In the genomic region with DNA sequence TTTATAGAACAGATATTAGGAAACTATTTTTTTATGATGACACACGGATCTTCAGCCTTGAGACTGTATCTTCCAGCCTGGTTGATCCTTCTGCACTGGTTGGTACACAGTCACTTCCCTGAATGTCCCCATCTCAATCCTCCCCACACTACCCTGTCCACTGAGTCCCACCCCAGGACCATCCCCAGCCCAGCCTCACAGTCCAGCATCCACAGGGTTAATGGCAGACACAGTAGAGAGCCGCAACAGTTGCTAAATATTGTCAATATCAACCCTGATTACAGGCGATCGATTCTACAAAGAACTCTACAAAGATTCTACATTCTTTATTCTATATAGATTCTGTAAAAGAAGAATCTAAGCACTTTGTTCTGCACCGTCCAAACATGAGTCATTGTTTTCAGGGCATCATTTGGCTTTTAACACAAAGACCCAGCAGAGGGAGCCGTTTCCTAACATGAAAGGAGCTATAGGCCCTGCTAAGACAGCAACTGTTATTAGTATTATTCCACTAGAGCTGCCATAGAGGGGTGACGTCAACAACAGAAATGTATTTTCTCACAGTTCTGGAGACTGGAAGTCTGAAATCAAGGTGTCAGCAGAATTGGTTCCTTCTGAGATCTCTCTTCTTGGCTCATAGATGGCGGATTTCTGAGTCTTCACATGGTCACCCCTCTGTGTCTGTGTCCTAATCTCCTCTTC, we compare ENCODE assay signal across 8 cellular contexts. TPM values are rescaled to one million over a fixed set of nuclear protein-coding genes. Genes with fewer than 3 reads are reported as not detected.
DNase-seq lines count a peak whose midpoint lies in the region; ATAC-seq and TF ChIP-seq lines count a peak whose summit lies in the region.

No MANE protein-coding gene starts in this region.

- POLR2A ChIA-PET in HEK293 (lab: Yijun Ruan, JAX): interaction anchor here (0.5 to 0.8 kb wide), 6 partner anchors 87 to 384 kb away, joined by 3 to 4 read pairs (median 4); a partner anchor contains a TSS

- H3K36me3 Mint-ChIP-seq in activated naive CD4-positive, alpha-beta T cell treated with anti-CD3 and anti-CD28 coated beads, Interleukin-2, amount 10 ng/mL, durations not matched to agents 7 days and 5 days: no peaks in the 10 kb centered on the region
- H3K36me3 Mint-ChIP-seq in progenitor cell of endocrine pancreas (ENCODE audit: insufficient read depth): no peaks in the 10 kb centered on the region

- H3K27me3 ChIP-seq in SJSA1 (replicated peaks) (peaks cover 8% of the 10 kb centered on the region; the same call in 1 of the 2 replicates), aorta (ENCODE audit: control insufficient read depth in 1 of 2, insufficient read depth in 2 of 2, low read length in 1 of 2) (no peaks in the 10 kb centered on the region)

- CTCF ChIA-PET in HEK293 (lab: Yijun Ruan, JAX): interaction anchor here (0.6 to 1.1 kb wide), 31 partner anchors 8 to 543 kb away, joined by 3 to 48 read pairs (median 4); a partner anchor contains a TSS
- CTCF ChIA-PET in activated naive CD4-positive, alpha-beta T cell treated with anti-CD3 and anti-CD28 coated beads, Interleukin-2, amount 10 ng/mL, durations not matched to agents 7 days and 5 days (lab: Charles Lee): interaction anchor here (0.6 to 1.1 kb wide), 15 partner anchors 45 to 406 kb away, joined by 3 to 14 read pairs (median 4); no protein-coding TSS in a partner anchor

- no peaks in the 10 kb centered on the region for H3K4me1 ChIP-seq in HEK293 (ENCODE audit: control insufficient read depth, insufficient read depth, low read length)
- H3K4me1 ChIP-seq in SJSA1 (replicated peaks): peaks cover 7% of the 10 kb centered on the region
- H3K4me1 ChIP-seq in aorta (ENCODE audit: control insufficient read depth in 1 of 2, insufficient read depth in 2 of 2, low read length in 2 of 2): no peaks in the 10 kb centered on the region

- H3K36me3 ChIP-seq in HEK293 (ENCODE audit: control insufficient read depth in 2 of 2, insufficient read depth in 1 of 2, low read length in 2 of 2): no peaks in the 10 kb centered on the region
- no peaks in the 10 kb centered on the region for H3K36me3 ChIP-seq in SJSA1
- H3K36me3 ChIP-seq in aorta (ENCODE audit: control insufficient read depth in 1 of 2, insufficient read depth in 2 of 2, low read length in 1 of 2): no peaks in the 10 kb centered on the region

- peak; percentile 84 for DNase-seq in GM03348 (ENCODE audit: low spot score)
- DNase-seq in NAMALWA (ENCODE audit: low spot score): peak; percentile 97
- DNase-seq in SJSA1 (ENCODE audit: low read depth in 1 of 2, low spot score in 2 of 2): peak; percentile 77 to 79
- peak; percentile 88 for DNase-seq in activated naive CD4-positive, alpha-beta T cell treated with anti-CD3 and anti-CD28 coated beads, Interleukin-2, amount 10 ng/mL, durations not matched to agents 7 days and 5 days
- peak; percentile 89 for DNase-seq in glomerular visceral epithelial cell (ENCODE audit: extremely low spot score)
- peak; percentile 39 for DNase-seq in progenitor cell of endocrine pancreas (ENCODE audit: low spot score, unreplicated experiment)
- DNase-seq in aorta: peak in 1 of 2 donors; percentile 85

- ATAC-seq in aorta (ENCODE audit: low FRiP score): peak; percentile 91

- intact Hi-C loops in aorta (cut with DNase I): loop anchor here (2.0 to 10.0 kb wide), 6 partner anchors 163 to 367 kb away; no protein-coding TSS in a partner anchor

- H3K4me3 Mint-ChIP-seq in activated naive CD4-positive, alpha-beta T cell treated with anti-CD3 and anti-CD28 coated beads, Interleukin-2, amount 10 ng/mL, durations not matched to agents 7 days and 5 days: no peak overlapping the region
- H3K4me3 Mint-ChIP-seq in progenitor cell of endocrine pancreas (ENCODE audit: low read depth): no peak overlapping the region

- no peak overlapping the region for H3K27ac Mint-ChIP-seq in activated naive CD4-positive, alpha-beta T cell treated with anti-CD3 and anti-CD28 coated beads, Interleukin-2, amount 10 ng/mL, durations not matched to agents 7 days and 5 days
- no peak overlapping the region for H3K27ac Mint-ChIP-seq in progenitor cell of endocrine pancreas

- H3K27me3 Mint-ChIP-seq in activated naive CD4-positive, alpha-beta T cell treated with anti-CD3 and anti-CD28 coated beads, Interleukin-2, amount 10 ng/mL, durations not matched to agents 7 days and 5 days: peaks cover 23% of the 10 kb centered on the region
- H3K27me3 Mint-ChIP-seq in progenitor cell of endocrine pancreas: peaks cover 19% of the 10 kb centered on the region

- 14 to 19% methylated on average over 8 of the region's 8 CpGs for WGBS in aorta, 2 donors

- H3K4me3 ChIP-seq in HEK293 (ENCODE audit: low read depth, low read length) (no peak overlapping the region), SJSA1 (no peak overlapping the region), aorta (ENCODE audit: low read length in 2 of 2) (no peak overlapping the region)

- H3K9me3 ChIP-seq in HEK293 (ENCODE audit: control insufficient read depth, insufficient read depth, low read depth, low read length) (no peaks in the 10 kb centered on the region), SJSA1 (replicated peaks) (no peaks in the 10 kb centered on the region), aorta (ENCODE audit: control insufficient read depth, low read length) (no peaks in the 10 kb centered on the region)

- H3K9me3 Mint-ChIP-seq in activated naive CD4-positive, alpha-beta T cell treated with anti-CD3 and anti-CD28 coated beads, Interleukin-2, amount 10 ng/mL, durations not matched to agents 7 days and 5 days: no peaks in the 10 kb centered on the region
- H3K9me3 Mint-ChIP-seq in progenitor cell of endocrine pancreas (ENCODE audit: low read depth): no peaks in the 10 kb centered on the region

- H3K4me1 Mint-ChIP-seq in activated naive CD4-positive, alpha-beta T cell treated with anti-CD3 and anti-CD28 coated beads, Interleukin-2, amount 10 ng/mL, durations not matched to agents 7 days and 5 days: peaks cover 27% of the 10 kb centered on the region
- peaks cover 25% of the 10 kb centered on the region for H3K4me1 Mint-ChIP-seq in progenitor cell of endocrine pancreas (ENCODE audit: low read depth)

- H3K27ac ChIP-seq in HEK293 (ENCODE audit: extremely low read depth, low read depth, low read length) (no peak overlapping the region), SJSA1 (no peak overlapping the region), aorta (ENCODE audit: low read depth in 1 of 2, low read length in 2 of 2) (no peak overlapping the region)

- TF ChIP-seq CTCF in HEK293 (tag by site-specific recombination; IDR thresholded peaks at IDR 0.05) (peak; percentile 81), progenitor cell of endocrine pancreas (IDR thresholded peaks at IDR 0.05; ENCODE audit: unreplicated experiment) (peak; percentile 85)

TF ChIP-seq in HEK293, 187 proteins besides CTCF, POLR2A, EP300 and RAD21 (continues in another document):
- TF ChIP-seq MYNN (tag by site-specific recombination; IDR thresholded peaks at IDR 0.05; ENCODE audit: borderline replicate concordance) (no peak), ZNF292 (tag by site-specific recombination; IDR thresholded peaks at IDR 0.05; ENCODE audit: borderline replicate concordance, low read depth) (no peak), ZNF548 (tag by site-specific recombination; IDR thresholded peaks at IDR 0.05) (no peak), ZXDB (tag by site-specific recombination; IDR thresholded peaks at IDR 0.05) (peak; percentile 54; the same call in 1 of the 2 replicates), ZNF223 (tag by site-specific recombination; IDR thresholded peaks at IDR 0.05) (no peak), ZFP69B (tag by site-specific recombination; IDR thresholded peaks at IDR 0.05) (no peak), KLF8 (tag by site-specific recombination; IDR thresholded peaks at IDR 0.05) (peak; percentile 52; the same call in 1 of the 2 replicates), ZNF416 (tag by site-specific recombination; IDR thresholded peaks at IDR 0.05) (no peak), ZNF585B (tag by site-specific recombination; IDR thresholded peaks at IDR 0.05) (no peak), ZNF2 (tag by site-specific recombination; IDR thresholded peaks at IDR 0.05) (0 out of 2 replicates have a peak, but pooled peaks have one; percentile 60), ZNF510 (tag by site-specific recombination; IDR thresholded peaks at IDR 0.05; ENCODE audit: insufficient replicate concordance) (no peak), ZNF792 (tag by site-specific recombination; IDR thresholded peaks at IDR 0.05) (no peak), ZNF133 (tag by site-specific recombination; IDR thresholded peaks at IDR 0.05) (no peak), ZNF112 (tag by site-specific recombination; IDR thresholded peaks at IDR 0.05) (no peak), WT1 (tag by site-specific recombination; IDR thresholded peaks at IDR 0.05) (no peak)
- TF ChIP-seq, protein P1, sequence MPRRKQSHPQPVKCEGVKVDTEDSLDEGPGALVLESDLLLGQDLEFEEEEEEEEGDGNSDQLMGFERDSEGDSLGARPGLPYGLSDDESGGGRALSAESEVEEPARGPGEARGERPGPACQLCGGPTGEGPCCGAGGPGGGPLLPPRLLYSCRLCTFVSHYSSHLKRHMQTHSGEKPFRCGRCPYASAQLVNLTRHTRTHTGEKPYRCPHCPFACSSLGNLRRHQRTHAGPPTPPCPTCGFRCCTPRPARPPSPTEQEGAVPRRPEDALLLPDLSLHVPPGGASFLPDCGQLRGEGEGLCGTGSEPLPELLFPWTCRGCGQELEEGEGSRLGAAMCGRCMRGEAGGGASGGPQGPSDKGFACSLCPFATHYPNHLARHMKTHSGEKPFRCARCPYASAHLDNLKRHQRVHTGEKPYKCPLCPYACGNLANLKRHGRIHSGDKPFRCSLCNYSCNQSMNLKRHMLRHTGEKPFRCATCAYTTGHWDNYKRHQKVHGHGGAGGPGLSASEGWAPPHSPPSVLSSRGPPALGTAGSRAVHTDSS (tag by site-specific recombination; IDR thresholded peaks at IDR 0.05): no peak
- TF ChIP-seq, protein P2, sequence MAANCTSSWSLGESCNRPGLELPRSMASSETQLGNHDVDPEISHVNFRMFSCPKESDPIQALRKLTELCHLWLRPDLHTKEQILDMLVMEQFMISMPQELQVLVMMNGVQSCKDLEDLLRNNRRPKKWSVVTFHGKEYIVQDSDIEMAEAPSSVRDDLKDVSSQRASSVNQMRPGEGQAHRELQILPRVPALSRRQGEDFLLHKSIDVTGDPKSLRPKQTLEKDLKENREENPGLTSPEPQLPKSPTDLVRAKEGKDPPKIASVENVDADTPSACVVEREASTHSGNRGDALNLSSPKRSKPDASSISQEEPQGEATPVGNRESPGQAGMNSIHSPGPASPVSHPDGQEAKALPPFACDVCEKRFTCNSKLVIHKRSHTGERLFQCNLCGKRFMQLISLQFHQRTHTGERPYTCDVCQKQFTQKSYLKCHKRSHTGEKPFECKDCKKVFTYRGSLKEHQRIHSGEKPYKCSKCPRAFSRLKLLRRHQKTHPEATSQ (tag by site-specific recombination; IDR thresholded peaks at IDR 0.05): no peak

RNA-seq across cellular contexts. Expression of a gene that starts 30.1 kb away (rescaled TPM):
- total RNA-seq in SJSA1 (2014; rRNA removed; shearing (Covaris generic)): 5.1 and 48.3 TPM in 2 replicates
- total RNA-seq in progenitor cell of endocrine pancreas (17.4 and 19.2 TPM in 2 replicates), aorta (10 to 100 TPM; 33.0 to 45.1 TPM)
- polyA plus RNA-seq in aorta: 10 to 100 TPM; 16.8 to 23.1 TPM
